In the genomic region with DNA sequence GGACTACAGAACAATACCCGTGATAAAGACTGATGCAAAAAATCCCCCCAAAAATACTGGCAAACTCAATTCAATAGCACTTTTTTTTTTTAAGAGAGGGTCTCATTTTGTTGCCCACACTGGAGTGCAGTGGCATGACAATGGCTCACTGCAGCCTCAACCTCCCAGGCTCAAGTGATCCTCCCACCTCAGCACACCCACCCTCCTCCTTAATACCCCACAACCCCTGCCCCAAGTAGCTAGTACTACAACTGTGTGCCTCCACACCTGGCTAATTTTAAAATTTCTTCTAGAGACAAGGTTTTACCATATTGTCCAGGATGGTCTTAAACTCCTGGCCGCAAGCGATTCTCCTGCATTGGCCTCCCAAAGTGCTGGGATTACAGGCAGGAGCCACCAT, we compare ENCODE assay signal across 24 cellular contexts. TPM values are rescaled to one million over a fixed set of nuclear protein-coding genes. Genes with fewer than 3 reads are reported as not detected.
DNase-seq lines count a peak whose midpoint lies in the region; ATAC-seq lines count a peak whose summit lies in the region.
"Had no signal": no experiment of that assay in that cellular context is flagged by ENCODE, and none has a peak within 500 bp of the region (broad histone marks: within the 10 kb centered on the region; RNA-seq: fewer than 3 reads in every experiment).

No MANE protein-coding gene starts in this region.

- H4K20me1 ChIP-seq in GM23248 (ENCODE audit: insufficient read depth) = peaks cover 35% of the 10 kb centered on the region

- no peak for ATAC-seq in activated T-cell treated with anti-CD3 and anti-CD28 coated beads, Interleukin-2, amount 50 U/mL, for 4 hours
- no peak for ATAC-seq in activated T-cell treated with anti-CD3 and anti-CD28 coated beads, Interleukin-2, amount 50 U/mL, for 72 hours (replicated peaks in 1 of 2)
- no peak for ATAC-seq in central memory CD8-positive, alpha-beta T cell (replicated peaks; ENCODE audit: extremely low read depth, poor library complexity, severe bottlenecking)
- ATAC-seq in GM21619 (IDR thresholded peaks at IDR 0.05; ENCODE audit: unreplicated experiment) = no peak
- ATAC-seq: gastroesophageal sphincter, left colon had no signal

- no peak overlapping the region for H4K12ac ChIP-seq in trophoblast cell (ENCODE audit: low read depth, low read length)

- H3K27me3 ChIP-seq in GM23248 (replicated peaks; ENCODE audit: insufficient read depth) (no peaks in the 10 kb centered on the region), trophoblast cell (ENCODE audit: insufficient read depth, low read length) (no peaks in the 10 kb centered on the region)
- H3K27me3 ChIP-seq: breast epithelium, gastroesophageal sphincter had no signal

- no peak overlapping the region for H3K27ac Mint-ChIP-seq in activated T-cell treated with anti-CD3 and anti-CD28 coated beads, Interleukin-2, amount 50 U/mL, for 72 hours
- peak overlapping the region; percentile 26 for H3K27ac Mint-ChIP-seq in central memory CD8-positive, alpha-beta T cell (ENCODE audit: low read depth)

- in situ Hi-C loops in GM23248 (cut with MboI) = no loop called here

- H4K91ac ChIP-seq in trophoblast cell (ENCODE audit: low read depth, low read length) = no peak overlapping the region

- H3K79me1 ChIP-seq in trophoblast cell (ENCODE audit: low read length) = no peaks in the 10 kb centered on the region

- H2AK5ac ChIP-seq in trophoblast cell (ENCODE audit: low read length) = no peak overlapping the region

- no peaks in the 10 kb centered on the region for H3K27me3 Mint-ChIP-seq in activated T-cell treated with anti-CD3 and anti-CD28 coated beads, Interleukin-2, amount 50 U/mL, for 4 hours (ENCODE audit: low read depth)
- no peaks in the 10 kb centered on the region for H3K27me3 Mint-ChIP-seq in activated T-cell treated with anti-CD3 and anti-CD28 coated beads, Interleukin-2, amount 50 U/mL, for 72 hours (ENCODE audit: low read depth)
- no peaks in the 10 kb centered on the region for H3K27me3 Mint-ChIP-seq in central memory CD8-positive, alpha-beta T cell

- H3K4me3 ChIP-seq in GM23248 = no peak overlapping the region
- H3K4me3 ChIP-seq in trophoblast cell (ENCODE audit: low read depth, low read length) = no peak overlapping the region
- H3K4me3 ChIP-seq: breast epithelium, gastroesophageal sphincter, skin epidermis had no signal

- H3K9me3 Mint-ChIP-seq in activated T-cell treated with anti-CD3 and anti-CD28 coated beads, Interleukin-2, amount 50 U/mL, for 4 hours = peaks cover 9% of the 10 kb centered on the region
- H3K9me3 Mint-ChIP-seq in activated T-cell treated with anti-CD3 and anti-CD28 coated beads, Interleukin-2, amount 50 U/mL, for 72 hours = peaks cover 0 to 6% of the 10 kb centered on the region in 2 donors
- peaks cover 8% of the 10 kb centered on the region for H3K9me3 Mint-ChIP-seq in central memory CD8-positive, alpha-beta T cell

- H2BK12ac ChIP-seq in trophoblast cell (ENCODE audit: low read length) = no peak overlapping the region

- H3K4me1 ChIP-seq in GM23248 (ENCODE audit: insufficient read depth) = peaks cover 18% of the 10 kb centered on the region
- no peaks in the 10 kb centered on the region for H3K4me1 ChIP-seq in trophoblast cell (ENCODE audit: control insufficient read depth in 1 of 2, insufficient read depth in 2 of 2, low read length in 2 of 2)

- no peak for DNase-seq in activated T-cell treated with anti-CD3 and anti-CD28 coated beads, Interleukin-2, amount 50 U/mL, for 4 hours
- DNase-seq in activated T-cell treated with anti-CD3 and anti-CD28 coated beads, Interleukin-2, amount 50 U/mL, for 72 hours = no peak
- DNase-seq in GM23248 (no peak), trophoblast cell (no peak), T-helper 2 cell (no peak), SHP77 treated with DMSO at 0.1 percent for 48 hours (lab: John Stamatoyannopoulos, UW) (no peak)
- DNase-seq in central memory CD8-positive, alpha-beta T cell (ENCODE audit: low spot score in 2 of 2) = no peak
- DNase-seq: activated naive CD4-positive, alpha-beta T cell treated with anti-CD3 and anti-CD28 coated beads, Interleukin-2, amount 50 U/mL, for 16 hours; HCEC 1CT; Karpas-422; left colon; NCI-H1436; NCI-H2081 treated with DMSO at 0.1 percent for 48 hours; NCI-H226; retina; SIG-M5; stimulated activated naive CD4-positive, alpha-beta T cell treated with Interleukin-2 at 50 U/mL for 16 hours; T1000; WERI-Rb-1 had no signal

- peaks cover 18% of the 10 kb centered on the region for H3K36me3 Mint-ChIP-seq in activated T-cell treated with anti-CD3 and anti-CD28 coated beads, Interleukin-2, amount 50 U/mL, for 4 hours (ENCODE audit: insufficient read depth)
- H3K36me3 Mint-ChIP-seq in activated T-cell treated with anti-CD3 and anti-CD28 coated beads, Interleukin-2, amount 50 U/mL, for 72 hours (ENCODE audit: insufficient read depth in 2 of 2) = peaks cover 6 to 26% of the 10 kb centered on the region in 2 donors
- peaks cover 9% of the 10 kb centered on the region for H3K36me3 Mint-ChIP-seq in central memory CD8-positive, alpha-beta T cell (ENCODE audit: insufficient read depth)

- no peak overlapping the region for H4K8ac ChIP-seq in trophoblast cell (ENCODE audit: low read depth, low read length)

- peak overlapping the region; percentile 27 for H3K4me3 Mint-ChIP-seq in activated T-cell treated with anti-CD3 and anti-CD28 coated beads, Interleukin-2, amount 50 U/mL, for 4 hours
- H3K4me3 Mint-ChIP-seq in activated T-cell treated with anti-CD3 and anti-CD28 coated beads, Interleukin-2, amount 50 U/mL, for 72 hours = peak overlapping the region in 1 of 2 donors; percentile 27
- peak overlapping the region; percentile 33 for H3K4me3 Mint-ChIP-seq in central memory CD8-positive, alpha-beta T cell

- H2BK120ac ChIP-seq in trophoblast cell (ENCODE audit: insufficient read depth, low read length, poor library complexity) = no peak overlapping the region

- H3K79me2 ChIP-seq in GM23248 (ENCODE audit: insufficient read depth) (peaks cover 100% of the 10 kb centered on the region), trophoblast cell (ENCODE audit: control insufficient read depth, insufficient read depth, low read length, poor library complexity) (peaks cover 1% of the 10 kb centered on the region)

- H3K14ac ChIP-seq in trophoblast cell (ENCODE audit: low read length) = no peak overlapping the region

- H3K36me3 ChIP-seq in GM23248 (ENCODE audit: low read depth) (no peaks in the 10 kb centered on the region), trophoblast cell (ENCODE audit: control insufficient read depth in 1 of 2, insufficient read depth in 2 of 2, low read length in 2 of 2) (peaks cover 0 to 2% of the 10 kb centered on the region in 2 experiments)
- H3K36me3 ChIP-seq: breast epithelium, gastroesophageal sphincter, WERI-Rb-1 had no signal

- H3K4ac ChIP-seq in trophoblast cell (ENCODE audit: low read depth, low read length) = peak overlapping the region; percentile 53

- H3K9me2 ChIP-seq in GM23248 (ENCODE audit: insufficient read depth) = no peaks in the 10 kb centered on the region

- H3K27ac ChIP-seq in GM23248 = no peak overlapping the region
- H3K27ac ChIP-seq in trophoblast cell (ENCODE audit: low read depth, low read length) = no peak overlapping the region
- H3K27ac ChIP-seq: breast epithelium, gastroesophageal sphincter, parathyroid adenoma, WERI-Rb-1 had no signal

- peaks cover 67% of the 10 kb centered on the region for H3K4me1 Mint-ChIP-seq in activated T-cell treated with anti-CD3 and anti-CD28 coated beads, Interleukin-2, amount 50 U/mL, for 4 hours (ENCODE audit: low read depth)
- peaks cover 57% of the 10 kb centered on the region for H3K4me1 Mint-ChIP-seq in activated T-cell treated with anti-CD3 and anti-CD28 coated beads, Interleukin-2, amount 50 U/mL, for 72 hours (ENCODE audit: low read depth)
- peaks cover 71% of the 10 kb centered on the region for H3K4me1 Mint-ChIP-seq in central memory CD8-positive, alpha-beta T cell

- no peak overlapping the region for H2BK5ac ChIP-seq in trophoblast cell (ENCODE audit: low read depth, low read length, poor library complexity)

- H3K18ac ChIP-seq in trophoblast cell (ENCODE audit: low read length) = no peak overlapping the region

- WGBS in GM23248 (ENCODE audit: low coverage in 1 of 2, low lambda C conversion rate in 2 of 2, missing lambda C conversion rate in 2 of 2), 2 experiments = 97 to 98% methylated on average over 3 of the region's 3 CpGs
- WGBS in trophoblast cell (ENCODE audit: extremely low coverage, insufficient coverage, insufficient read length) = no CpG with 5 or more reads among the region's 3 CpGs

- no peak overlapping the region for H3K9ac ChIP-seq in GM23248
- no peak overlapping the region for H3K9ac ChIP-seq in trophoblast cell (ENCODE audit: low read length)
- H3K9ac ChIP-seq: parathyroid adenoma had no signal

- no peak overlapping the region for H3K23ac ChIP-seq in trophoblast cell (ENCODE audit: low read length)

- H2AFZ ChIP-seq in GM23248 = no peak overlapping the region
- H2AFZ ChIP-seq in trophoblast cell (ENCODE audit: insufficient read depth, low read length, poor library complexity) = no peak overlapping the region
- H2AFZ ChIP-seq: parathyroid adenoma had no signal

- H3K4me2 ChIP-seq in GM23248 (ENCODE audit: unreplicated experiment) = peak overlapping the region; percentile 19
- no peak overlapping the region for H3K4me2 ChIP-seq in trophoblast cell (ENCODE audit: low read length)

- H3K9me3 ChIP-seq in GM23248 (ENCODE audit: low read depth) (no peaks in the 10 kb centered on the region), trophoblast cell (ENCODE audit: insufficient read depth, low read depth, low read length) (no peaks in the 10 kb centered on the region)

- 0 out of 2 replicates have a peak, but pooled peaks cover 8% of the 10 kb centered on the region for H3F3A ChIP-seq in GM23248 (ENCODE audit: insufficient read depth)

RNA-seq across cellular contexts. Expression of a gene that starts 11.4 kb away (rescaled TPM):
- total RNA-seq in activated T-cell treated with anti-CD3 and anti-CD28 coated beads, Interleukin-2, amount 50 U/mL, for 4 hours = 10 to 100 TPM; 71.2 to 73.2 (median 71.7) TPM
- 100 to 1,000 TPM; 140 to 151 TPM for total RNA-seq in activated T-cell treated with anti-CD3 and anti-CD28 coated beads, Interleukin-2, amount 50 U/mL, for 72 hours
- total RNA-seq in GM23248 (2014; rRNA removed; shearing (Covaris generic)) = 58.4 and 70.1 TPM in 2 replicates
- 29.7 and 36.7 TPM in 2 replicates for polyA plus RNA-seq in GM23248 (2016; fragmentation: Nextera tagmentation; extraction: Ambion mirVana)
- 68.0 and 72.2 TPM in 2 replicates for polyA plus RNA-seq in trophoblast cell (2013)
